ENCODE assay signal across 8 cellular contexts in genomic region chr15:40436116-40436891, GRCh38. TPM values are rescaled to one million over a fixed set of nuclear protein-coding genes. Genes with fewer than 3 reads are reported as not detected.
A peak's percentile ranks its signal among the peaks of the same experiment; 100 is the strongest.
DNase-seq lines count a peak whose midpoint lies in the region; ATAC-seq and TF ChIP-seq lines count a peak whose summit lies in the region.

No MANE protein-coding gene starts in this region.

- TF ChIP-seq POLR2A in gastroesophageal sphincter (IDR thresholded peaks at IDR 0.05) = no peak

- no peak overlapping the region for H3K27ac Mint-ChIP-seq in T-cell

- H3K4me1 ChIP-seq in gastroesophageal sphincter (peaks cover 0 to 37% (median 24%) of the 10 kb centered on the region in 3 donors), skeletal muscle tissue (ENCODE audit: control insufficient read depth in 3 of 3, insufficient read depth in 3 of 3, low read length in 3 of 3) (peaks cover 10 to 27% (median 25%) of the 10 kb centered on the region in 3 donors)

- POLR2A ChIA-PET in T-cell (lab: Charles Lee) = interaction anchor here in 1 of 2 donors (0.5 kb wide), 1 partner anchor 20 kb away, joined by 3 read pairs; no protein-coding TSS in a partner anchor

- no peaks in the 10 kb centered on the region for H3K9me3 Mint-ChIP-seq in T-cell

- ATAC-seq in T-cell (replicated peaks in 1 of 4) (no peak), gastroesophageal sphincter (no peak), GM21528 (IDR thresholded peaks at IDR 0.05; ENCODE audit: low FRiP score, unreplicated experiment) (no peak)

- in situ Hi-C loops in GM13976 (cut with MboI; ENCODE audit: low sequenced_read_pairs, unreplicated experiment) = no loop called here

- H3K9me3 ChIP-seq in gastroesophageal sphincter (no peaks in the 10 kb centered on the region), skeletal muscle tissue (ENCODE audit: control insufficient read depth in 3 of 3, low read length in 3 of 3) (no peaks in the 10 kb centered on the region)

- H3K27ac ChIP-seq in gastroesophageal sphincter (peak overlapping the region in 1 of 4 donors; percentile 35), skeletal muscle tissue (ENCODE audit: low read depth, low read length) (no peak overlapping the region)

- H3K4me3 ChIP-seq in gastroesophageal sphincter = peak overlapping the region; percentile 17 to 51
- peak overlapping the region; percentile 17 to 58 (median 43) for H3K4me3 ChIP-seq in skeletal muscle tissue (ENCODE audit: low read length in 3 of 3)

- H3K4me3 Mint-ChIP-seq in T-cell = peak overlapping the region; percentile 66 to 67 (median 67)

- peaks cover 18 to 32% of the 10 kb centered on the region in 2 donors for H3K27me3 Mint-ChIP-seq in T-cell

- H3K36me3 ChIP-seq in gastroesophageal sphincter (peaks cover 0 to 4% of the 10 kb centered on the region in 2 donors), skeletal muscle tissue (ENCODE audit: control insufficient read depth in 3 of 3, insufficient read depth in 3 of 3, low read length in 3 of 3) (no peaks in the 10 kb centered on the region)

- no peak for TF ChIP-seq EP300 in gastroesophageal sphincter (IDR thresholded peaks at IDR 0.05)

- no peaks in the 10 kb centered on the region for H3K36me3 Mint-ChIP-seq in T-cell

- WGBS in gastroesophageal sphincter (ENCODE audit: low coverage in 1 of 2), 2 donors = 0% methylated on average over 1 to 2 of the region's 39 CpGs

- H3K9ac ChIP-seq in skeletal muscle tissue (ENCODE audit: low read depth in 1 of 3, low read length in 3 of 3) = peak overlapping the region in 1 of 3 donors; percentile 57

- peaks cover 31 to 42% (median 35%) of the 10 kb centered on the region in 3 donors for H3K4me1 Mint-ChIP-seq in T-cell

- TF ChIP-seq CTCF in gastroesophageal sphincter (IDR thresholded peaks at IDR 0.05) = no peak
- TF ChIP-seq CTCF in GM13976 (IDR thresholded peaks at IDR 0.05; ENCODE audit: borderline replicate concordance, control extremely low read depth, extremely low read depth, insufficient read depth, missing control alignments) = no peak

- H3K27me3 ChIP-seq in gastroesophageal sphincter (peaks cover 46% of the 10 kb centered on the region), skeletal muscle tissue (ENCODE audit: control insufficient read depth in 3 of 3, insufficient read depth in 3 of 3, low read length in 3 of 3) (peaks cover 35 to 37% (median 35%) of the 10 kb centered on the region in 3 donors)

- DNase-seq in NCI-H1436 (lab: John Stamatoyannopoulos, UW) (peak; percentile 60), NCI-H1436 treated with DMSO at 0.1 percent for 48 hours (lab: John Stamatoyannopoulos, UW) (no peak), T-cell (no peak), GM13976 (ENCODE audit: low spot score) (no peak), foreskin melanocyte (no peak)

- CTCF ChIA-PET in T-cell (lab: Charles Lee) = interaction anchor here in 1 of 2 donors (0.6 kb wide), 1 partner anchor 213 kb away, joined by 5 read pairs; no protein-coding TSS in a partner anchor

RNA-seq across cellular contexts. Expression of gene BAHD1, which starts 4.4 kb away (rescaled TPM):
- total RNA-seq in T-cell = 10 to 100 TPM; 31.1 to 50.9 (median 48.1) TPM
- 10 to 100 TPM; 19.0 to 26.2 (median 22.8) TPM for total RNA-seq in gastroesophageal sphincter
- total RNA-seq in skeletal muscle tissue = 9.4 TPM

RNA-seq across cellular contexts. Expression of gene IVD, which starts 30.7 kb away (rescaled TPM):
- total RNA-seq in T-cell = 10 to 100 TPM; 52.3 to 89.8 (median 81.4) TPM
- 10 to 100 TPM; 26.1 to 80.2 (median 50.1) TPM for total RNA-seq in gastroesophageal sphincter
- total RNA-seq in skeletal muscle tissue = 33.4 TPM

RNA-seq across cellular contexts. Expression of gene CHST14, which starts 34.5 kb away (rescaled TPM):
- total RNA-seq in T-cell (10 to 100 TPM in 2 of 5 donors, 1 to 10 TPM in 3; 5.8 to 13.3 (median 9.9) TPM), gastroesophageal sphincter (10 to 100 TPM in 2 of 4 donors, 1 to 10 TPM in 2; 7.8 to 18.4 (median 11.7) TPM), skeletal muscle tissue (6.8 TPM)

RNA-seq across cellular contexts. Expression of gene KNSTRN, which starts 53.8 kb away (rescaled TPM):
- total RNA-seq in T-cell = 1 to 10 TPM; 3.8 to 8.0 (median 6.2) TPM
- 10 to 100 TPM in 2 of 4 donors, 1 to 10 TPM in 2; 7.2 to 16.2 (median 9.9) TPM for total RNA-seq in gastroesophageal sphincter
- 15.7 TPM for total RNA-seq in skeletal muscle tissue
